1 cellular context compared by ENCODE assay signal in the genomic region with DNA sequence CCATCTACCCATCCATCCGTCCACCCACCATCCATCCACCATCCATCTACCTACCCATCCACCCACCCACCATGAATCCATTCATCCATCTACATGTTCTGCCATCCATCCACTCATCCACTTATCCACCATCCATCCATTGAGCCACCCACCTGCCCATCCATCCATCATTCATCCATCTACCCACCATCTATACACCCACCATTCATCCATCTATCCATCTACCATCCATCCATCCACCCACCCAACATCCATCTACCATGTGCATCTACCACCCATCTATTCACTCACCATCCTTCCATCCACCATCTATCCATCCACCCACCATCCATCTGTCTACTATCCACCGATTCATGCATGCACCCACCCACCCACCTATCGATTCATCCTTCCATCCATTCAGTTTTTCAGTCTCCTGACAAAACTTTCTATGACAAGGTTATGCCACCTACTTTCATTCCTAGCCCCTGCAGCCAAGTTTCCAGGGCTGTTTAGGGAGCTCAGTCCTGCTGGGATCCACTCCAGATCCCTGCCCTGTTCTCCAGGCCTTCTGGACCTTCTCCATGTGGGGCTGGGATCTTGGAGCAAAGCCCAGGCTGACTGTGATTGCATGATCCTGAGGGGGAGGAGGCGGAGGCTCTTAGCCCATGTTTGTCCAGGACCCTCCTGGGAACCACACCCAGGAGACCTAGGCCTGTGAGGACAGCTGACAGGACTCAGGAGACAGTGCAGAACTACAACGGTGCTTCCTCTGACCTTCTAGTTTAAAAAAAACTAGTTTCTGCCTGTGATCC.
TF ChIP-seq lines count a peak whose summit lies in the region.

No MANE protein-coding gene starts in this region.

TF ChIP-seq in H1, 55 proteins besides CTCF, POLR2A, EP300 and RAD21:
- TF ChIP-seq TEAD4 (IDR thresholded peaks at IDR 0.05; ENCODE audit: low read depth, low read length): no peak
- TF ChIP-seq RNF2 (IDR thresholded peaks at IDR 0.05; ENCODE audit: borderline replicate concordance, low read depth, low read length, missing control alignments, poor library complexity, severe bottlenecking): no peak
- TF ChIP-seq, protein P1, sequence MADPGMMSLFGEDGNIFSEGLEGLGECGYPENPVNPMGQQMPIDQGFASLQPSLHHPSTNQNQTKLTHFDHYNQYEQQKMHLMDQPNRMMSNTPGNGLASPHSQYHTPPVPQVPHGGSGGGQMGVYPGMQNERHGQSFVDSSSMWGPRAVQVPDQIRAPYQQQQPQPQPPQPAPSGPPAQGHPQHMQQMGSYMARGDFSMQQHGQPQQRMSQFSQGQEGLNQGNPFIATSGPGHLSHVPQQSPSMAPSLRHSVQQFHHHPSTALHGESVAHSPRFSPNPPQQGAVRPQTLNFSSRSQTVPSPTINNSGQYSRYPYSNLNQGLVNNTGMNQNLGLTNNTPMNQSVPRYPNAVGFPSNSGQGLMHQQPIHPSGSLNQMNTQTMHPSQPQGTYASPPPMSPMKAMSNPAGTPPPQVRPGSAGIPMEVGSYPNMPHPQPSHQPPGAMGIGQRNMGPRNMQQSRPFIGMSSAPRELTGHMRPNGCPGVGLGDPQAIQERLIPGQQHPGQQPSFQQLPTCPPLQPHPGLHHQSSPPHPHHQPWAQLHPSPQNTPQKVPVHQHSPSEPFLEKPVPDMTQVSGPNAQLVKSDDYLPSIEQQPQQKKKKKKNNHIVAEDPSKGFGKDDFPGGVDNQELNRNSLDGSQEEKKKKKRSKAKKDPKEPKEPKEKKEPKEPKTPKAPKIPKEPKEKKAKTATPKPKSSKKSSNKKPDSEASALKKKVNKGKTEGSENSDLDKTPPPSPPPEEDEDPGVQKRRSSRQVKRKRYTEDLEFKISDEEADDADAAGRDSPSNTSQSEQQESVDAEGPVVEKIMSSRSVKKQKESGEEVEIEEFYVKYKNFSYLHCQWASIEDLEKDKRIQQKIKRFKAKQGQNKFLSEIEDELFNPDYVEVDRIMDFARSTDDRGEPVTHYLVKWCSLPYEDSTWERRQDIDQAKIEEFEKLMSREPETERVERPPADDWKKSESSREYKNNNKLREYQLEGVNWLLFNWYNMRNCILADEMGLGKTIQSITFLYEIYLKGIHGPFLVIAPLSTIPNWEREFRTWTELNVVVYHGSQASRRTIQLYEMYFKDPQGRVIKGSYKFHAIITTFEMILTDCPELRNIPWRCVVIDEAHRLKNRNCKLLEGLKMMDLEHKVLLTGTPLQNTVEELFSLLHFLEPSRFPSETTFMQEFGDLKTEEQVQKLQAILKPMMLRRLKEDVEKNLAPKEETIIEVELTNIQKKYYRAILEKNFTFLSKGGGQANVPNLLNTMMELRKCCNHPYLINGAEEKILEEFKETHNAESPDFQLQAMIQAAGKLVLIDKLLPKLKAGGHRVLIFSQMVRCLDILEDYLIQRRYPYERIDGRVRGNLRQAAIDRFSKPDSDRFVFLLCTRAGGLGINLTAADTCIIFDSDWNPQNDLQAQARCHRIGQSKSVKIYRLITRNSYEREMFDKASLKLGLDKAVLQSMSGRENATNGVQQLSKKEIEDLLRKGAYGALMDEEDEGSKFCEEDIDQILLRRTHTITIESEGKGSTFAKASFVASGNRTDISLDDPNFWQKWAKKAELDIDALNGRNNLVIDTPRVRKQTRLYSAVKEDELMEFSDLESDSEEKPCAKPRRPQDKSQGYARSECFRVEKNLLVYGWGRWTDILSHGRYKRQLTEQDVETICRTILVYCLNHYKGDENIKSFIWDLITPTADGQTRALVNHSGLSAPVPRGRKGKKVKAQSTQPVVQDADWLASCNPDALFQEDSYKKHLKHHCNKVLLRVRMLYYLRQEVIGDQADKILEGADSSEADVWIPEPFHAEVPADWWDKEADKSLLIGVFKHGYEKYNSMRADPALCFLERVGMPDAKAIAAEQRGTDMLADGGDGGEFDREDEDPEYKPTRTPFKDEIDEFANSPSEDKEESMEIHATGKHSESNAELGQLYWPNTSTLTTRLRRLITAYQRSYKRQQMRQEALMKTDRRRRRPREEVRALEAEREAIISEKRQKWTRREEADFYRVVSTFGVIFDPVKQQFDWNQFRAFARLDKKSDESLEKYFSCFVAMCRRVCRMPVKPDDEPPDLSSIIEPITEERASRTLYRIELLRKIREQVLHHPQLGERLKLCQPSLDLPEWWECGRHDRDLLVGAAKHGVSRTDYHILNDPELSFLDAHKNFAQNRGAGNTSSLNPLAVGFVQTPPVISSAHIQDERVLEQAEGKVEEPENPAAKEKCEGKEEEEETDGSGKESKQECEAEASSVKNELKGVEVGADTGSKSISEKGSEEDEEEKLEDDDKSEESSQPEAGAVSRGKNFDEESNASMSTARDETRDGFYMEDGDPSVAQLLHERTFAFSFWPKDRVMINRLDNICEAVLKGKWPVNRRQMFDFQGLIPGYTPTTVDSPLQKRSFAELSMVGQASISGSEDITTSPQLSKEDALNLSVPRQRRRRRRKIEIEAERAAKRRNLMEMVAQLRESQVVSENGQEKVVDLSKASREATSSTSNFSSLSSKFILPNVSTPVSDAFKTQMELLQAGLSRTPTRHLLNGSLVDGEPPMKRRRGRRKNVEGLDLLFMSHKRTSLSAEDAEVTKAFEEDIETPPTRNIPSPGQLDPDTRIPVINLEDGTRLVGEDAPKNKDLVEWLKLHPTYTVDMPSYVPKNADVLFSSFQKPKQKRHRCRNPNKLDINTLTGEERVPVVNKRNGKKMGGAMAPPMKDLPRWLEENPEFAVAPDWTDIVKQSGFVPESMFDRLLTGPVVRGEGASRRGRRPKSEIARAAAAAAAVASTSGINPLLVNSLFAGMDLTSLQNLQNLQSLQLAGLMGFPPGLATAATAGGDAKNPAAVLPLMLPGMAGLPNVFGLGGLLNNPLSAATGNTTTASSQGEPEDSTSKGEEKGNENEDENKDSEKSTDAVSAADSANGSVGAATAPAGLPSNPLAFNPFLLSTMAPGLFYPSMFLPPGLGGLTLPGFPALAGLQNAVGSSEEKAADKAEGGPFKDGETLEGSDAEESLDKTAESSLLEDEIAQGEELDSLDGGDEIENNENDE (IDR thresholded peaks at IDR 0.05; ENCODE audit: insufficient replicate concordance, low read length): no peak
- TF ChIP-seq KDM1A (IDR thresholded peaks at IDR 0.05; ENCODE audit: borderline replicate concordance, low read length): no peak
- TF ChIP-seq SUZ12 (IDR thresholded peaks at IDR 0.05; ENCODE audit: low read length): no peak
- no peak for TF ChIP-seq ASH2L (IDR thresholded peaks at IDR 0.05; ENCODE audit: low read length)
- TF ChIP-seq, protein P2, sequence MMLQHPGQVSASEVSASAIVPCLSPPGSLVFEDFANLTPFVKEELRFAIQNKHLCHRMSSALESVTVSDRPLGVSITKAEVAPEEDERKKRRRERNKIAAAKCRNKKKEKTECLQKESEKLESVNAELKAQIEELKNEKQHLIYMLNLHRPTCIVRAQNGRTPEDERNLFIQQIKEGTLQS (IDR thresholded peaks at IDR 0.05; ENCODE audit: insufficient read depth, low read depth, low read length): no peak
- no peak for TF ChIP-seq EGR1 (IDR thresholded peaks at IDR 0.05; ENCODE audit: borderline replicate concordance, low read depth, low read length)
- TF ChIP-seq SP2 (IDR thresholded peaks at IDR 0.05; ENCODE audit: low read length): no peak
- no peak for TF ChIP-seq GTF2F1 (IDR thresholded peaks at IDR 0.05; ENCODE audit: borderline replicate concordance, low read depth, low read length)
- no peak for TF ChIP-seq TAF1 (IDR thresholded peaks at IDR 0.05; ENCODE audit: low read depth, low read length)
